ENCODE assay signal across 16 cellular contexts in the genomic region with DNA sequence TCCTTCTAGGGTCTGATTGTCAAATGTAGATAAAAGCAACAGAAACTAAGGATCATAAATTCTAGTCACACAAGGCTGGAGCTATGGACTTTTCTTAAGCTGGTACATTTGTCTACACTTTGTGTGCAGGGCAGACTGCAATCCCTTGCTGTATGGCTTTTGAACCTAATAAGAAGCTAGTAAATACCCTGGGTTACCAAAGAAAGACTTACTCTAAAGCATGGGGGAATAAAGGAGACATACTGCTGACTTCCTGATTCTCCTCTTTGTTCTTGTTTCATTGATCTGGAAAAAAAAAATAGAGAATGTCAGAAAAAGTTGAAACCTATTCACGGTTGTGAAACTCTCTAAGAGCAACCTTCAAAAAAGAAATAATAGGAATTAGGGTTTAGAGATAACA.
A peak's percentile ranks its signal among the peaks of the same experiment; 100 is the strongest.
DNase-seq lines count a peak whose midpoint lies in the region; ATAC-seq, FAIRE-seq and TF ChIP-seq lines count a peak whose summit lies in the region.
"Had no signal": no experiment of that assay in that cellular context is flagged by ENCODE, and none has a peak within 500 bp of the region (broad histone marks: within the 10 kb centered on the region; RNA-seq: fewer than 3 reads in every experiment).

No MANE protein-coding gene starts in this region.

- no peaks in the 10 kb centered on the region for H3K36me3 Mint-ChIP-seq in MCF 10A (ENCODE audit: insufficient read depth, unreplicated experiment)
- no peaks in the 10 kb centered on the region for H3K36me3 Mint-ChIP-seq in naive thymus-derived CD4-positive, alpha-beta T cell
- H3K36me3 Mint-ChIP-seq: CD8-positive, alpha-beta memory T cell had no signal

- H3K27me3 ChIP-seq in mammary epithelial cell (ENCODE audit: insufficient read depth, low read length) (no peaks in the 10 kb centered on the region), PC-3 (ENCODE audit: low read length) (no peaks in the 10 kb centered on the region), endothelial cell of umbilical vein (ENCODE audit: control insufficient read depth in 2 of 2, insufficient read depth in 2 of 2, low read length in 2 of 2) (no peaks in the 10 kb centered on the region), neuronal stem cell (ENCODE audit: control insufficient read depth in 3 of 3, insufficient read depth in 3 of 3, low read depth in 1 of 3, low read length in 3 of 3) (no peaks in the 10 kb centered on the region), trophoblast cell (ENCODE audit: insufficient read depth, low read length) (no peaks in the 10 kb centered on the region)
- H3K27me3 ChIP-seq in naive thymus-derived CD4-positive, alpha-beta T cell (ENCODE audit: control insufficient read depth in 2 of 2, insufficient read depth in 2 of 2, low read length in 2 of 2): no peaks in the 10 kb centered on the region
- H3K27me3 ChIP-seq: BLaER1 had no signal

- no peaks in the 10 kb centered on the region for H3K4me1 Mint-ChIP-seq in MCF 10A (ENCODE audit: insufficient read depth, unreplicated experiment)
- H3K4me1 Mint-ChIP-seq in naive thymus-derived CD4-positive, alpha-beta T cell: no peaks in the 10 kb centered on the region
- H3K4me1 Mint-ChIP-seq: CD8-positive, alpha-beta memory T cell had no signal

- H3K27ac Mint-ChIP-seq in MCF 10A (ENCODE audit: low read depth, unreplicated experiment): no peak overlapping the region
- H3K27ac Mint-ChIP-seq in naive thymus-derived CD4-positive, alpha-beta T cell: no peak overlapping the region
- H3K27ac Mint-ChIP-seq: CD8-positive, alpha-beta memory T cell had no signal

- peaks cover 8% of the 10 kb centered on the region for H3K9me3 Mint-ChIP-seq in MCF 10A (ENCODE audit: unreplicated experiment)
- peaks cover 0 to 6% (median 4%) of the 10 kb centered on the region in 11 donors for H3K9me3 Mint-ChIP-seq in naive thymus-derived CD4-positive, alpha-beta T cell

- no peaks in the 10 kb centered on the region for H3K9me2 ChIP-seq in PC-3 (replicated peaks; ENCODE audit: low read length)

- H3K4me1 ChIP-seq in mammary epithelial cell (ENCODE audit: insufficient read depth, low read length): no peaks in the 10 kb centered on the region
- H3K4me1 ChIP-seq in PC-3 (ENCODE audit: insufficient read depth, low read length): peaks cover 16% of the 10 kb centered on the region
- H3K4me1 ChIP-seq in endothelial cell of umbilical vein (ENCODE audit: control insufficient read depth, extremely low read depth, insufficient read depth, low read length): peaks cover 11% of the 10 kb centered on the region
- peaks cover 4 to 18% of the 10 kb centered on the region in 2 donors for H3K4me1 ChIP-seq in neuronal stem cell (ENCODE audit: control insufficient read depth in 2 of 2, insufficient read depth in 1 of 2, low read depth in 1 of 2, low read length in 2 of 2)
- H3K4me1 ChIP-seq in naive thymus-derived CD4-positive, alpha-beta T cell (ENCODE audit: control insufficient read depth in 2 of 2, insufficient read depth in 2 of 2, low read length in 2 of 2): no peaks in the 10 kb centered on the region
- no peaks in the 10 kb centered on the region for H3K4me1 ChIP-seq in trophoblast cell (ENCODE audit: control insufficient read depth in 1 of 2, insufficient read depth in 2 of 2, low read length in 2 of 2)
- H3K4me1 ChIP-seq: BLaER1, Caco-2 had no signal

- no peak overlapping the region for H3K9ac ChIP-seq in mammary epithelial cell (ENCODE audit: insufficient read depth, low read length)
- peak overlapping the region; percentile 8; the same call in 1 of the 2 replicates for H3K9ac ChIP-seq in PC-3 (ENCODE audit: low read length)
- H3K9ac ChIP-seq in endothelial cell of umbilical vein (replicated peaks; ENCODE audit: extremely low read depth, insufficient read depth, low read length): no peak overlapping the region
- no peak overlapping the region for H3K9ac ChIP-seq in neuronal stem cell (ENCODE audit: low read depth, low read length, poor library complexity)
- no peak overlapping the region for H3K9ac ChIP-seq in trophoblast cell (ENCODE audit: low read length)
- H3K9ac ChIP-seq: BLaER1 had no signal

- no peak overlapping the region for H2BK12ac ChIP-seq in neuronal stem cell (ENCODE audit: low read length)
- no peak overlapping the region for H2BK12ac ChIP-seq in trophoblast cell (ENCODE audit: low read length)

- dilution Hi-C loops in mammary epithelial cell (cut with HindIII; ENCODE audit: low sequenced_read_pairs) (no loop called here), endothelial cell of umbilical vein (cut with MboI; ENCODE audit: extremely low pct_ligation_motif_present, low sequenced_read_pairs) (no loop called here)

- H3K4me2 ChIP-seq in mammary epithelial cell (ENCODE audit: insufficient read depth, low read depth, low read length) (no peak overlapping the region), PC-3 (ENCODE audit: low read length) (peak overlapping the region; percentile 35), endothelial cell of umbilical vein (ENCODE audit: insufficient read depth, low read length) (no peak overlapping the region), neuronal stem cell (ENCODE audit: insufficient read depth, low read length, poor library complexity, severe bottlenecking) (no peak overlapping the region), trophoblast cell (ENCODE audit: low read length) (no peak overlapping the region)
- H3K4me2 ChIP-seq: BLaER1 had no signal

- H3K27me3 Mint-ChIP-seq in MCF 10A (ENCODE audit: insufficient read depth, unreplicated experiment): no peaks in the 10 kb centered on the region
- H3K27me3 Mint-ChIP-seq in naive thymus-derived CD4-positive, alpha-beta T cell: no peaks in the 10 kb centered on the region
- H3K27me3 Mint-ChIP-seq: CD8-positive, alpha-beta memory T cell had no signal

- TF ChIP-seq CTCF in mammary epithelial cell (conservative IDR thresholded peaks at IDR 0.05 in 1 of 2, IDR thresholded peaks at IDR 0.05 in 1 of 2; ENCODE audit: extremely low read depth in 1 of 2, insufficient read depth in 1 of 2, low read depth in 1 of 2, low read length in 2 of 2) (no peak), MCF 10A (IDR thresholded peaks at IDR 0.05; ENCODE audit: unreplicated experiment) (no peak), PC-3 (conservative IDR thresholded peaks at IDR 0.05; ENCODE audit: low read depth, low read length) (no peak), endothelial cell of umbilical vein (IDR thresholded peaks at IDR 0.05; ENCODE audit: extremely low read depth in 1 of 2, insufficient read depth in 1 of 2, low read depth in 1 of 2, low read length in 2 of 2) (no peak)

- H3K36me3 ChIP-seq in mammary epithelial cell (ENCODE audit: insufficient read depth, low read length) (no peaks in the 10 kb centered on the region), PC-3 (ENCODE audit: low read depth, low read length) (no peaks in the 10 kb centered on the region), endothelial cell of umbilical vein (ENCODE audit: control insufficient read depth in 2 of 2, extremely low read depth in 1 of 2, insufficient read depth in 2 of 2, low read length in 2 of 2) (no peaks in the 10 kb centered on the region), neuronal stem cell (replicated peaks in 1 of 2; ENCODE audit: control insufficient read depth in 2 of 2, insufficient read depth in 2 of 2, low read length in 2 of 2) (no peaks in the 10 kb centered on the region), trophoblast cell (ENCODE audit: control insufficient read depth in 1 of 2, insufficient read depth in 2 of 2, low read length in 2 of 2) (no peaks in the 10 kb centered on the region)
- H3K36me3 ChIP-seq in naive thymus-derived CD4-positive, alpha-beta T cell (ENCODE audit: control insufficient read depth in 2 of 3, insufficient read depth in 3 of 3, low read length in 3 of 3): no peaks in the 10 kb centered on the region
- H3K36me3 ChIP-seq: BLaER1 had no signal

- H3K79me2 ChIP-seq in mammary epithelial cell (ENCODE audit: insufficient read depth, low read length): no peaks in the 10 kb centered on the region
- no peaks in the 10 kb centered on the region for H3K79me2 ChIP-seq in PC-3 (ENCODE audit: low read length)
- no peaks in the 10 kb centered on the region for H3K79me2 ChIP-seq in endothelial cell of umbilical vein (ENCODE audit: control insufficient read depth, insufficient read depth, low read length)
- H3K79me2 ChIP-seq in trophoblast cell (ENCODE audit: control insufficient read depth, insufficient read depth, low read length, poor library complexity): no peaks in the 10 kb centered on the region

- no peak overlapping the region for H3K23ac ChIP-seq in neuronal stem cell (ENCODE audit: low read depth, low read length, poor library complexity)
- no peak overlapping the region for H3K23ac ChIP-seq in trophoblast cell (ENCODE audit: low read length)

- intact Hi-C loops in mammary epithelial cell (cut with micrococcal nuclease) (no loop called here), MCF 10A (cut with micrococcal nuclease) (no loop called here), PC-3 (cut with micrococcal nuclease) (loop anchor here (10.0 kb wide), 1 partner anchor 418 kb away; no protein-coding TSS in a partner anchor), endothelial cell of umbilical vein (cut with micrococcal nuclease) (no loop called here)
- intact Hi-C loops in naive thymus-derived CD4-positive, alpha-beta T cell (cut with micrococcal nuclease): no loop called here

- ATAC-seq in PC-3: peak; percentile 61; the same call in 1 of the 2 replicates
- ATAC-seq in naive thymus-derived CD4-positive, alpha-beta T cell: no peak

- H4K12ac ChIP-seq in trophoblast cell (ENCODE audit: low read depth, low read length): no peak overlapping the region

- no peak overlapping the region for H2BK120ac ChIP-seq in neuronal stem cell (ENCODE audit: low read depth, low read length)
- no peak overlapping the region for H2BK120ac ChIP-seq in trophoblast cell (ENCODE audit: insufficient read depth, low read length, poor library complexity)

- no peak for DNase-seq in mammary epithelial cell
- DNase-seq in MCF 10A (ENCODE audit: unreplicated experiment): no peak
- DNase-seq in PC-3: no peak
- no peak for DNase-seq in endothelial cell of umbilical vein (ENCODE audit: low read depth, low spot score)
- DNase-seq in neuronal stem cell (ENCODE audit: low spot score): peak; percentile 12
- DNase-seq in MV-4-11 (lab: John Stamatoyannopoulos, UW): no peak
- no peak for DNase-seq in naive thymus-derived CD4-positive, alpha-beta T cell
- DNase-seq in trophoblast cell: no peak
- DNase-seq: AML-193; Caco-2; CD8-positive, alpha-beta memory T cell; GF-D8; H7 had no signal

- TF ChIP-seq POLR2A in endothelial cell of umbilical vein (IDR thresholded peaks at IDR 0.05; ENCODE audit: low read depth, low read length): no peak

- no peak overlapping the region for H3K4me3 Mint-ChIP-seq in MCF 10A (ENCODE audit: unreplicated experiment)
- H3K4me3 Mint-ChIP-seq in naive thymus-derived CD4-positive, alpha-beta T cell: no peak overlapping the region
- H3K4me3 Mint-ChIP-seq: CD8-positive, alpha-beta memory T cell had no signal

- H2AFZ ChIP-seq in mammary epithelial cell (ENCODE audit: low read depth, low read length) (peak overlapping the region; percentile 15), PC-3 (ENCODE audit: low read length) (peak overlapping the region; percentile 57; the same call in 1 of the 2 replicates), endothelial cell of umbilical vein (ENCODE audit: low read depth, low read length) (peak overlapping the region; percentile 32), neuronal stem cell (ENCODE audit: low read length) (peak overlapping the region; percentile 56), trophoblast cell (ENCODE audit: insufficient read depth, low read length, poor library complexity) (no peak overlapping the region)

- H2BK5ac ChIP-seq in neuronal stem cell (ENCODE audit: low read length) (no peak overlapping the region), trophoblast cell (ENCODE audit: low read depth, low read length, poor library complexity) (no peak overlapping the region)

- H2AK5ac ChIP-seq in neuronal stem cell (ENCODE audit: low read depth, low read length): no peak overlapping the region
- H2AK5ac ChIP-seq in trophoblast cell (ENCODE audit: low read length): no peak overlapping the region

- CTCF ChIA-PET in mammary epithelial cell (lab: Charles Lee; ENCODE audit: low non-redundant PET) (no interaction called here), MCF 10A (lab: Yijun Ruan, JAX) (no interaction called here), PC-3 (lab: Charles Lee) (no interaction called here), endothelial cell of umbilical vein (lab: Charles Lee) (interaction anchor here (1.4 kb wide), 1 partner anchor 22 kb away, joined by 3 read pairs; no protein-coding TSS in a partner anchor)
- CTCF ChIA-PET in naive thymus-derived CD4-positive, alpha-beta T cell (lab: Charles Lee): no interaction called here

- BruUV-seq in mammary epithelial cell (replicated peaks; lab: Mats Ljungman, UMichigan): no TSS peak
- no TSS peak for BruUV-seq in MCF 10A (replicated peaks; lab: Mats Ljungman, UMichigan)
- no TSS peak for BruUV-seq in PC-3 (replicated peaks; lab: Mats Ljungman, UMichigan)
- no TSS peak for BruUV-seq in endothelial cell of umbilical vein (replicated peaks; lab: Mats Ljungman, UMichigan)

- no peaks in the 10 kb centered on the region for H3K9me3 ChIP-seq in mammary epithelial cell (replicated peaks; ENCODE audit: insufficient read depth, low read length)
- no peaks in the 10 kb centered on the region for H3K9me3 ChIP-seq in PC-3 (ENCODE audit: low read length)
- H3K9me3 ChIP-seq in endothelial cell of umbilical vein (replicated peaks; ENCODE audit: control insufficient read depth, insufficient read depth, low read length): no peaks in the 10 kb centered on the region
- H3K9me3 ChIP-seq in neuronal stem cell (replicated peaks in 1 of 2; ENCODE audit: control insufficient read depth in 2 of 2, insufficient read depth in 1 of 2, low read depth in 1 of 2, low read length in 2 of 2): peaks cover 0 to 15% of the 10 kb centered on the region in 2 donors
- H3K9me3 ChIP-seq in naive thymus-derived CD4-positive, alpha-beta T cell (ENCODE audit: control insufficient read depth in 2 of 3, low read length in 3 of 3): no peaks in the 10 kb centered on the region
- H3K9me3 ChIP-seq in trophoblast cell (ENCODE audit: insufficient read depth, low read depth, low read length): no peaks in the 10 kb centered on the region
- H3K9me3 ChIP-seq: BLaER1, Caco-2 had no signal

- POLR2A ChIA-PET in MCF 10A (lab: Yijun Ruan, JAX): no interaction called here
- POLR2A ChIA-PET in PC-3 (lab: Charles Lee; ENCODE audit: unreplicated experiment): no interaction called here
- POLR2A ChIA-PET in endothelial cell of umbilical vein (lab: Charles Lee): no interaction called here
- POLR2A ChIA-PET in naive thymus-derived CD4-positive, alpha-beta T cell (lab: Charles Lee): no interaction called here

- no peak overlapping the region for H3K4me3 ChIP-seq in mammary epithelial cell (replicated peaks in 1 of 3; ENCODE audit: insufficient read depth in 1 of 3, low read depth in 2 of 3, low read length in 3 of 3)
- no peak overlapping the region for H3K4me3 ChIP-seq in PC-3 (ENCODE audit: low read length)
- H3K4me3 ChIP-seq in endothelial cell of umbilical vein (replicated peaks in 1 of 3; ENCODE audit: insufficient read depth in 1 of 3, low read depth in 1 of 3, low read length in 3 of 3): no peak overlapping the region
- no peak overlapping the region for H3K4me3 ChIP-seq in neuronal stem cell (ENCODE audit: low read length in 2 of 2)
- H3K4me3 ChIP-seq in naive thymus-derived CD4-positive, alpha-beta T cell (ENCODE audit: low read length): no peak overlapping the region
- H3K4me3 ChIP-seq in trophoblast cell (ENCODE audit: low read depth, low read length): no peak overlapping the region
- H3K4me3 ChIP-seq: BLaER1 had no signal

- no peaks in the 10 kb centered on the region for H3K79me1 ChIP-seq in neuronal stem cell (ENCODE audit: low read depth, low read length)
- H3K79me1 ChIP-seq in trophoblast cell (ENCODE audit: low read length): no peaks in the 10 kb centered on the region

- H2BK15ac ChIP-seq in neuronal stem cell (ENCODE audit: low read length): no peak overlapping the region

- no peak overlapping the region for H3K18ac ChIP-seq in neuronal stem cell (ENCODE audit: low read length)
- no peak overlapping the region for H3K18ac ChIP-seq in trophoblast cell (ENCODE audit: low read length)

- no peak for FAIRE-seq in endothelial cell of umbilical vein (lab: Jason Lieb, UNC)
- FAIRE-seq: GM19239 had no signal

- H4K8ac ChIP-seq in neuronal stem cell (ENCODE audit: low read depth, low read length) (no peak overlapping the region), trophoblast cell (ENCODE audit: low read depth, low read length) (no peak overlapping the region)

- H4K20me1 ChIP-seq in mammary epithelial cell (ENCODE audit: insufficient read depth, low read length): no peaks in the 10 kb centered on the region
- no peaks in the 10 kb centered on the region for H4K20me1 ChIP-seq in PC-3 (ENCODE audit: low read length)
- H4K20me1 ChIP-seq in endothelial cell of umbilical vein (replicated peaks; ENCODE audit: control insufficient read depth, extremely low read depth, insufficient read depth, low read length): no peaks in the 10 kb centered on the region
- H4K20me1 ChIP-seq: BLaER1 had no signal

- H3K9me1 ChIP-seq in endothelial cell of umbilical vein (replicated peaks; ENCODE audit: control insufficient read depth, extremely low read depth, insufficient read depth, low read length): no peaks in the 10 kb centered on the region

- H4K91ac ChIP-seq in neuronal stem cell (ENCODE audit: low read depth, low read length, poor library complexity) (no peak overlapping the region), trophoblast cell (ENCODE audit: low read depth, low read length) (no peak overlapping the region)

- H3K14ac ChIP-seq in neuronal stem cell (ENCODE audit: low read length): no peak overlapping the region
- no peak overlapping the region for H3K14ac ChIP-seq in trophoblast cell (ENCODE audit: low read length)

- H3K27ac ChIP-seq in mammary epithelial cell (ENCODE audit: insufficient read depth, low read depth, low read length) (no peak overlapping the region), PC-3 (ENCODE audit: low read length) (peak overlapping the region; percentile 78), endothelial cell of umbilical vein (ENCODE audit: insufficient read depth, low read depth, low read length) (no peak overlapping the region), neuronal stem cell (replicated peaks; ENCODE audit: low read length) (peak overlapping the region; percentile 67), trophoblast cell (ENCODE audit: low read depth, low read length) (no peak overlapping the region)
- no peak overlapping the region for H3K27ac ChIP-seq in naive thymus-derived CD4-positive, alpha-beta T cell (ENCODE audit: low read depth, low read length)
- H3K27ac ChIP-seq: 22Rv1, BLaER1 had no signal

- no peak overlapping the region for H3K4ac ChIP-seq in neuronal stem cell (ENCODE audit: low read length)
- H3K4ac ChIP-seq in trophoblast cell (ENCODE audit: low read depth, low read length): no peak overlapping the region

- peaks cover 3% of the 10 kb centered on the region for H3F3A ChIP-seq in PC-3 (ENCODE audit: low read length, unreplicated experiment)

- 100% methylated on average over 1 of the region's 1 CpG for WGBS in mammary epithelial cell (ENCODE audit: low coverage, missing lambda C conversion rate)
- no CpG with 5 or more reads among the region's 1 CpG for WGBS in neuronal stem cell (ENCODE audit: extremely low coverage in 2 of 2, insufficient read length in 2 of 2, insufficient replicate concordance in 1 of 2), 2 donors
- WGBS in trophoblast cell (ENCODE audit: extremely low coverage, insufficient coverage, insufficient read length): no CpG with 5 or more reads among the region's 1 CpG

- in situ Hi-C loops in mammary epithelial cell (cut with MboI; ENCODE audit: low sequenced_read_pairs in 2 of 2): no loop called here

Comparison
In these comparisons a context has a peak if more than half of its experiments do, and no peak if none do; other contexts are left out.
1. H3K27ac ChIP-seq: peak in PC-3 (single experiment) and neuronal stem cell (single experiment); none in mammary epithelial cell (single experiment), endothelial cell of umbilical vein (single experiment), naive thymus-derived CD4-positive, alpha-beta T cell (single experiment) and trophoblast cell (single experiment).